ENCODE assay signal across 17 cellular contexts in genomic region chr6:161423271-161423670, GRCh38.
DNase-seq lines count a peak whose midpoint lies in the region; ATAC-seq and TF ChIP-seq lines count a peak whose summit lies in the region.
"Had no signal": no experiment of that assay in that cellular context is flagged by ENCODE, and none has a peak within 500 bp of the region (broad histone marks: within the 10 kb centered on the region; RNA-seq: fewer than 3 reads in every experiment).

No MANE protein-coding gene starts in this region.

- peak; percentile 25 for ATAC-seq in Panc1
- ATAC-seq in HG02884 (IDR thresholded peaks at IDR 0.05; ENCODE audit: unreplicated experiment): no peak

- no peak for TF ChIP-seq CTCF in Panc1 (IDR thresholded peaks at IDR 0.05)

- H2AK5ac ChIP-seq in mesenchymal stem cell (ENCODE audit: low read length, severe bottlenecking) (peak overlapping the region; percentile 72), trophoblast cell (ENCODE audit: low read length) (no peak overlapping the region)

- DNase-seq in M059J (ENCODE audit: low read depth) (peak; percentile 20), Panc1 (ENCODE audit: low read depth, low spot score) (no peak), mesenchymal stem cell (no peak), trophoblast cell (no peak), Ammon's horn (ENCODE audit: low spot score) (no peak), immature natural killer cell (no peak)
- no peak for DNase-seq in activated CD4-positive, alpha-beta memory T cell treated with anti-CD3 and anti-CD28 coated beads, Interleukin-2, amount 10 ng/mL, durations not matched to agents 7 days and 5 days
- DNase-seq: ACHN; AML-193; Calu3; CD4-positive, alpha-beta memory T cell; DMS79 treated with DMSO at 0.1 percent for 48 hours; GF-D8; H9 had no signal

- WGBS in mesenchymal stem cell: 91% methylated on average over 7 of the region's 7 CpGs
- no CpG with 5 or more reads among the region's 7 CpGs for WGBS in trophoblast cell (ENCODE audit: extremely low coverage, insufficient coverage, insufficient read length)

- no peak overlapping the region for H2AFZ ChIP-seq in mesenchymal stem cell (ENCODE audit: low read depth, low read length)
- no peak overlapping the region for H2AFZ ChIP-seq in trophoblast cell (ENCODE audit: insufficient read depth, low read length, poor library complexity)

- no peaks in the 10 kb centered on the region for H3K4me1 Mint-ChIP-seq in immature natural killer cell
- H3K4me1 Mint-ChIP-seq in activated CD4-positive, alpha-beta memory T cell treated with anti-CD3 and anti-CD28 coated beads, Interleukin-2, amount 10 ng/mL, durations not matched to agents 7 days and 5 days: no peaks in the 10 kb centered on the region
- H3K4me1 Mint-ChIP-seq: CD14-positive monocyte, H9 had no signal

- H3K9ac ChIP-seq in mesenchymal stem cell (ENCODE audit: low read length) (no peak overlapping the region), trophoblast cell (ENCODE audit: low read length) (no peak overlapping the region)
- H3K9ac ChIP-seq: BLaER1 had no signal

- no peak overlapping the region for H4K12ac ChIP-seq in trophoblast cell (ENCODE audit: low read depth, low read length)

- H3K27me3 Mint-ChIP-seq in immature natural killer cell (ENCODE audit: low read depth in 3 of 3): peaks cover 0 to 9% (median 3%) of the 10 kb centered on the region in 3 donors
- H3K27me3 Mint-ChIP-seq in activated CD4-positive, alpha-beta memory T cell treated with anti-CD3 and anti-CD28 coated beads, Interleukin-2, amount 10 ng/mL, durations not matched to agents 7 days and 5 days: peaks cover 7% of the 10 kb centered on the region

- H3K9me3 Mint-ChIP-seq in immature natural killer cell: peaks cover 0 to 3% (median 0%) of the 10 kb centered on the region in 6 donors
- no peaks in the 10 kb centered on the region for H3K9me3 Mint-ChIP-seq in activated CD4-positive, alpha-beta memory T cell treated with anti-CD3 and anti-CD28 coated beads, Interleukin-2, amount 10 ng/mL, durations not matched to agents 7 days and 5 days
- H3K9me3 Mint-ChIP-seq: CD4-positive, alpha-beta memory T cell had no signal

- H3K36me3 ChIP-seq in Panc1 (ENCODE audit: control insufficient read depth, insufficient read depth, low read length) (no peaks in the 10 kb centered on the region), mesenchymal stem cell (ENCODE audit: control insufficient read depth in 1 of 2, insufficient read depth in 2 of 2, low read depth in 1 of 2, low read length in 2 of 2) (no peaks in the 10 kb centered on the region), trophoblast cell (ENCODE audit: control insufficient read depth in 1 of 2, insufficient read depth in 2 of 2, low read length in 2 of 2) (no peaks in the 10 kb centered on the region)
- H3K36me3 ChIP-seq: BLaER1 had no signal

- H3K36me3 Mint-ChIP-seq in immature natural killer cell: no peaks in the 10 kb centered on the region
- no peaks in the 10 kb centered on the region for H3K36me3 Mint-ChIP-seq in activated CD4-positive, alpha-beta memory T cell treated with anti-CD3 and anti-CD28 coated beads, Interleukin-2, amount 10 ng/mL, durations not matched to agents 7 days and 5 days (ENCODE audit: low read depth)
- H3K36me3 Mint-ChIP-seq: CD14-positive monocyte; CD4-positive, alpha-beta memory T cell had no signal

- H3K9me3 ChIP-seq in Panc1 (ENCODE audit: control insufficient read depth, insufficient read depth, low read depth, low read length) (no peaks in the 10 kb centered on the region), mesenchymal stem cell (ENCODE audit: control insufficient read depth, low read length) (no peaks in the 10 kb centered on the region), trophoblast cell (ENCODE audit: insufficient read depth, low read depth, low read length) (peaks cover 1% of the 10 kb centered on the region)

- H2BK120ac ChIP-seq in mesenchymal stem cell (ENCODE audit: low read depth, low read length): no peak overlapping the region
- H2BK120ac ChIP-seq in trophoblast cell (ENCODE audit: insufficient read depth, low read length, poor library complexity): peak overlapping the region; percentile 13

- H4K91ac ChIP-seq in mesenchymal stem cell (ENCODE audit: low read length) (no peak overlapping the region), trophoblast cell (ENCODE audit: low read depth, low read length) (peak overlapping the region; percentile 57)

- H3K79me1 ChIP-seq in mesenchymal stem cell (replicated peaks; ENCODE audit: low read length, poor library complexity, severe bottlenecking) (no peaks in the 10 kb centered on the region), trophoblast cell (ENCODE audit: low read length) (peaks cover 14% of the 10 kb centered on the region)

- peaks cover 2% of the 10 kb centered on the region for H3K79me2 ChIP-seq in trophoblast cell (ENCODE audit: control insufficient read depth, insufficient read depth, low read length, poor library complexity)

- BruUV-seq in Panc1 (replicated peaks; lab: Mats Ljungman, UMichigan): no TSS peak

- H3K27me3 ChIP-seq in Panc1 (ENCODE audit: control insufficient read depth, insufficient read depth, low read length) (no peaks in the 10 kb centered on the region), mesenchymal stem cell (ENCODE audit: control insufficient read depth in 1 of 2, insufficient read depth in 1 of 2, low read length in 2 of 2) (no peaks in the 10 kb centered on the region), trophoblast cell (ENCODE audit: insufficient read depth, low read length) (no peaks in the 10 kb centered on the region)
- H3K27me3 ChIP-seq: BLaER1 had no signal

- H3K14ac ChIP-seq in mesenchymal stem cell (ENCODE audit: low read length in 2 of 2) (no peak overlapping the region), trophoblast cell (ENCODE audit: low read length) (peak overlapping the region; percentile 35)

- CTCF ChIA-PET in Panc1 (lab: Charles Lee): no interaction called here
- CTCF ChIA-PET in activated CD4-positive, alpha-beta memory T cell treated with anti-CD3 and anti-CD28 coated beads, Interleukin-2, amount 10 ng/mL, durations not matched to agents 7 days and 5 days (lab: Charles Lee): no interaction called here

- no peak overlapping the region for H3K18ac ChIP-seq in mesenchymal stem cell (ENCODE audit: low read depth in 1 of 2, low read length in 2 of 2)
- no peak overlapping the region for H3K18ac ChIP-seq in trophoblast cell (ENCODE audit: low read length)

- intact Hi-C loops in Panc1 (cut with micrococcal nuclease; ENCODE audit: unreplicated experiment): no loop called here

- no peak overlapping the region for H3K4ac ChIP-seq in mesenchymal stem cell (ENCODE audit: low read depth in 1 of 2, low read length in 2 of 2)
- no peak overlapping the region for H3K4ac ChIP-seq in trophoblast cell (ENCODE audit: low read depth, low read length)

- no peak overlapping the region for H2BK15ac ChIP-seq in mesenchymal stem cell (ENCODE audit: low read depth, poor library complexity, severe bottlenecking)

- H2BK5ac ChIP-seq in mesenchymal stem cell (ENCODE audit: low read depth, low read length, poor library complexity, severe bottlenecking): no peak overlapping the region
- peak overlapping the region; percentile 11 for H2BK5ac ChIP-seq in trophoblast cell (ENCODE audit: low read depth, low read length, poor library complexity)

- H3K4me3 ChIP-seq in Panc1 (ENCODE audit: low read depth in 2 of 2, low read length in 2 of 2) (no peak overlapping the region), mesenchymal stem cell (ENCODE audit: insufficient read depth in 1 of 2, low read depth in 1 of 2, low read length in 2 of 2) (no peak overlapping the region), trophoblast cell (ENCODE audit: low read depth, low read length) (no peak overlapping the region)
- H3K4me3 ChIP-seq: BLaER1 had no signal

- H3K4me3 Mint-ChIP-seq in immature natural killer cell: no peak overlapping the region
- no peak overlapping the region for H3K4me3 Mint-ChIP-seq in activated CD4-positive, alpha-beta memory T cell treated with anti-CD3 and anti-CD28 coated beads, Interleukin-2, amount 10 ng/mL, durations not matched to agents 7 days and 5 days
- H3K4me3 Mint-ChIP-seq: CD14-positive monocyte; CD4-positive, alpha-beta memory T cell; H9 had no signal

- H3K4me1 ChIP-seq in Panc1 (ENCODE audit: control insufficient read depth, insufficient read depth, low read length) (peaks cover 7% of the 10 kb centered on the region), mesenchymal stem cell (ENCODE audit: control insufficient read depth, insufficient read depth, low read depth, low read length) (peaks cover 4% of the 10 kb centered on the region), trophoblast cell (ENCODE audit: control insufficient read depth in 1 of 2, insufficient read depth in 2 of 2, low read length in 2 of 2) (peaks cover 0 to 3% of the 10 kb centered on the region in 2 experiments)
- H3K4me1 ChIP-seq: BLaER1 had no signal

- peak overlapping the region; percentile 36 for H3K27ac ChIP-seq in Panc1 (ENCODE audit: low read length)
- H3K27ac ChIP-seq in mesenchymal stem cell (ENCODE audit: low read length, poor library complexity, severe bottlenecking): peak overlapping the region; percentile 6
- no peak overlapping the region for H3K27ac ChIP-seq in trophoblast cell (ENCODE audit: low read depth, low read length)
- H3K27ac ChIP-seq: BLaER1 had no signal

- POLR2A ChIA-PET in Panc1 (lab: Charles Lee): no interaction called here
- POLR2A ChIA-PET in activated CD4-positive, alpha-beta memory T cell treated with anti-CD3 and anti-CD28 coated beads, Interleukin-2, amount 10 ng/mL, durations not matched to agents 7 days and 5 days (lab: Charles Lee): no interaction called here

- H3K27ac Mint-ChIP-seq in immature natural killer cell: no peak overlapping the region
- no peak overlapping the region for H3K27ac Mint-ChIP-seq in activated CD4-positive, alpha-beta memory T cell treated with anti-CD3 and anti-CD28 coated beads, Interleukin-2, amount 10 ng/mL, durations not matched to agents 7 days and 5 days
- H3K27ac Mint-ChIP-seq: CD14-positive monocyte, H9 had no signal

- in situ Hi-C loops in Panc1 (cut with HindIII; ENCODE audit: low pct_unique_long_range_greater_than_20kb, low sequenced_read_pairs): no loop called here

- H3K23ac ChIP-seq in mesenchymal stem cell (ENCODE audit: low read length in 2 of 2) (no peak overlapping the region), trophoblast cell (ENCODE audit: low read length) (no peak overlapping the region)

- H3K4me2 ChIP-seq in mesenchymal stem cell (ENCODE audit: low read length, poor library complexity, severe bottlenecking) (no peak overlapping the region), trophoblast cell (ENCODE audit: low read length) (no peak overlapping the region)
- H3K4me2 ChIP-seq: BLaER1 had no signal

- H4K8ac ChIP-seq in mesenchymal stem cell (ENCODE audit: low read length): no peak overlapping the region
- H4K8ac ChIP-seq in trophoblast cell (ENCODE audit: low read depth, low read length): no peak overlapping the region

- H2BK12ac ChIP-seq in mesenchymal stem cell (ENCODE audit: low read length in 2 of 2) (no peak overlapping the region), trophoblast cell (ENCODE audit: low read length) (peak overlapping the region; percentile 82)
